ENCODE assay signal across 1 cellular context in the genomic region with DNA sequence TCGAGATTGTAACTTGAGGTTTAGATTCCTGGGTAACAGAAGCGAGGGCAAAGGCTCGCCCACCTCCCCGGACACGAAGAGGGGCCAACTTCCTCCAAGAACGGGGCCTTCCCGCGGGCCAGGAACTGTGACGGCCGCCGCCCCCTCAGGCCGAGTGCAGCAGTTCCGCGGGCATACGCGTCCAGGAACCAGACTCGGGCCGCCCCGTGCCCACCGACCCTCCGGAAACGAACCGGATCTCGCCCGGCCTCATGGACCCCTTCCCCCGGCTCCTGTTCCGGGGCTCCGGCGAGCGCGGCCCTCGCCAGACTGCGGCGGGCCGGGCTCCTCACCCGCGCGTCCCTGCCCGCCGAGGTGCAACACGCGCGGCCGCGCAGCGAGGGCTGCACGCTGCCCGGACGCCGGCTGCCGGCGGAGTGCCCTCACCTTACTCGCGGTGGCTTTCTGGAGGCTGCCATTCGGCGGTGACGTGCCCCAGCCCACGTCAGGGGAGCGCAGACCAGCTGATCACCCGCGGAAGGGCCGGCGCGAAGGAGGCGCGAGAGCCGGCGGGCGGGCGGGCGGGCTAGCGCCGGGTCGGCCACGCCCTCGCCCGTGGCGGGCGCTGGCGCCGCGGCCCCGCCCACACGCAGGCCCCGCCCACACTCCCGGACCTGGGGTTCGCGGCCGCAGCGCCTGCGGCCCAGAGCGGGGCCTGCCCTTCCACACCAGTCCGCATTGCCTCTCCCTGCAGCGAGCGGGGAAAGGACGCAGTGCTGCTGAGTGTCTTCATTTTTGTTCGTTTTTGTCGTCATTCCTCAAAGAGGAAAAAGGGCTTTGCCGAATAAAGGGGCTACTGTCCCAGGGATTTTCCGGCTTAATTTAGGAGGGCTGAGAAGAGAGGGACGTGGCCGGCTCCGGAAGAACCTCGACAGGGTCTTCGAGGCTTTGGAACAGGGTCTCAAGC.
TF ChIP-seq lines count a peak whose summit lies in the region.

A gene (minus strand): TSS at position 536 of the 946 bp plus-strand sequence. CDS start 78 bp downstream, at position 458.

TF ChIP-seq in WTC11, 78 proteins besides CTCF, POLR2A, EP300 and RAD21 (continued from another document):
- TF ChIP-seq ZNF263 (CRISPR knock-in tag; IDR thresholded peaks at IDR 0.05; ENCODE audit: low read depth) (no peak), CREM (CRISPR knock-in tag; IDR thresholded peaks at IDR 0.05) (peak; percentile 78; the same call in 1 of the 2 replicates), EMX1 (CRISPR knock-in tag; IDR thresholded peaks at IDR 0.05) (no peak), RELA (CRISPR knock-in tag; IDR thresholded peaks at IDR 0.05; ENCODE audit: borderline replicate concordance) (peak; percentile 33; the same call in 1 of the 2 replicates), ZNF219 (CRISPR knock-in tag; IDR thresholded peaks at IDR 0.05; ENCODE audit: borderline replicate concordance) (no peak), JUN (CRISPR knock-in tag; IDR thresholded peaks at IDR 0.05) (no peak), SOX15 (CRISPR knock-in tag; IDR thresholded peaks at IDR 0.05) (no peak), TEAD4 (CRISPR knock-in tag; IDR thresholded peaks at IDR 0.05) (no peak), ESRRA (CRISPR knock-in tag; IDR thresholded peaks at IDR 0.05; ENCODE audit: borderline replicate concordance) (no peak), NR3C1 (CRISPR knock-in tag; conservative IDR thresholded peaks at IDR 0.05; ENCODE audit: low read depth) (no peak), ZNF138 (CRISPR knock-in tag; conservative IDR thresholded peaks at IDR 0.05) (no peak), GABPB1 (CRISPR knock-in tag; IDR thresholded peaks at IDR 0.05) (no peak), MYBL2 (CRISPR knock-in tag; IDR thresholded peaks at IDR 0.05) (no peak), SMAD3 (CRISPR knock-in tag; IDR thresholded peaks at IDR 0.05; ENCODE audit: borderline replicate concordance) (no peak; the same call in 1 of the 2 replicates), RORB (CRISPR knock-in tag; IDR thresholded peaks at IDR 0.05) (no peak), FOXK1 (CRISPR knock-in tag; IDR thresholded peaks at IDR 0.05) (0 out of 2 replicates have a peak, but pooled peaks have one; percentile 26)
- TF ChIP-seq, protein P1, sequence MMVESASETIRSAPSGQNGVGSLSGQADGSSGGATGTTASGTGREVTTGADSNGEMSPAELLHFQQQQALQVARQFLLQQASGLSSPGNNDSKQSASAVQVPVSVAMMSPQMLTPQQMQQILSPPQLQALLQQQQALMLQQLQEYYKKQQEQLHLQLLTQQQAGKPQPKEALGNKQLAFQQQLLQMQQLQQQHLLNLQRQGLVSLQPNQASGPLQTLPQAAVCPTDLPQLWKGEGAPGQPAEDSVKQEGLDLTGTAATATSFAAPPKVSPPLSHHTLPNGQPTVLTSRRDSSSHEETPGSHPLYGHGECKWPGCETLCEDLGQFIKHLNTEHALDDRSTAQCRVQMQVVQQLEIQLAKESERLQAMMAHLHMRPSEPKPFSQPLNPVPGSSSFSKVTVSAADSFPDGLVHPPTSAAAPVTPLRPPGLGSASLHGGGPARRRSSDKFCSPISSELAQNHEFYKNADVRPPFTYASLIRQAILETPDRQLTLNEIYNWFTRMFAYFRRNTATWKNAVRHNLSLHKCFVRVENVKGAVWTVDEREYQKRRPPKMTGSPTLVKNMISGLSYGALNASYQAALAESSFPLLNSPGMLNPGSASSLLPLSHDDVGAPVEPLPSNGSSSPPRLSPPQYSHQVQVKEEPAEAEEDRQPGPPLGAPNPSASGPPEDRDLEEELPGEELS (CRISPR knock-in tag; IDR thresholded peaks at IDR 0.05), result no peak
- TF ChIP-seq, protein P2, sequence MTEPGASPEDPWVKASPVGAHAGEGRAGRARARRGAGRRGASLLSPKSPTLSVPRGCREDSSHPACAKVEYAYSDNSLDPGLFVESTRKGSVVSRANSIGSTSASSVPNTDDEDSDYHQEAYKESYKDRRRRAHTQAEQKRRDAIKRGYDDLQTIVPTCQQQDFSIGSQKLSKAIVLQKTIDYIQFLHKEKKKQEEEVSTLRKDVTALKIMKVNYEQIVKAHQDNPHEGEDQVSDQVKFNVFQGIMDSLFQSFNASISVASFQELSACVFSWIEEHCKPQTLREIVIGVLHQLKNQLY (CRISPR knock-in tag; IDR thresholded peaks at IDR 0.05), result 0 out of 2 replicates have a peak, but pooled peaks have one; percentile 68
- TF ChIP-seq, protein P3, sequence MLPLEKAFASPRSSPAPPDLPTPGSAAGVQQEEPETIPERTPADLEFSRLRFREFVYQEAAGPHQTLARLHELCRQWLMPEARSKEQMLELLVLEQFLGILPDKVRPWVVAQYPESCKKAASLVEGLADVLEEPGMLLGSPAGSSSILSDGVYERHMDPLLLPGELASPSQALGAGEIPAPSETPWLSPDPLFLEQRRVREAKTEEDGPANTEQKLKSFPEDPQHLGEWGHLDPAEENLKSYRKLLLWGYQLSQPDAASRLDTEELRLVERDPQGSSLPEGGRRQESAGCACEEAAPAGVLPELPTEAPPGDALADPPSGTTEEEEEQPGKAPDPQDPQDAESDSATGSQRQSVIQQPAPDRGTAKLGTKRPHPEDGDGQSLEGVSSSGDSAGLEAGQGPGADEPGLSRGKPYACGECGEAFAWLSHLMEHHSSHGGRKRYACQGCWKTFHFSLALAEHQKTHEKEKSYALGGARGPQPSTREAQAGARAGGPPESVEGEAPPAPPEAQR (CRISPR knock-in tag; IDR thresholded peaks at IDR 0.05), result no peak
- TF ChIP-seq, protein P4, sequence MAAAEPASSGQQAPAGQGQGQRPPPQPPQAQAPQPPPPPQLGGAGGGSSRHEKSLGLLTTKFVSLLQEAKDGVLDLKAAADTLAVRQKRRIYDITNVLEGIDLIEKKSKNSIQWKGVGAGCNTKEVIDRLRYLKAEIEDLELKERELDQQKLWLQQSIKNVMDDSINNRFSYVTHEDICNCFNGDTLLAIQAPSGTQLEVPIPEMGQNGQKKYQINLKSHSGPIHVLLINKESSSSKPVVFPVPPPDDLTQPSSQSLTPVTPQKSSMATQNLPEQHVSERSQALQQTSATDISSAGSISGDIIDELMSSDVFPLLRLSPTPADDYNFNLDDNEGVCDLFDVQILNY (CRISPR knock-in tag; IDR thresholded peaks at IDR 0.05), result peak; percentile 86; the same call in 1 of the 2 replicates
